ENCODE assay signal across 10 cellular contexts in the genomic region with DNA sequence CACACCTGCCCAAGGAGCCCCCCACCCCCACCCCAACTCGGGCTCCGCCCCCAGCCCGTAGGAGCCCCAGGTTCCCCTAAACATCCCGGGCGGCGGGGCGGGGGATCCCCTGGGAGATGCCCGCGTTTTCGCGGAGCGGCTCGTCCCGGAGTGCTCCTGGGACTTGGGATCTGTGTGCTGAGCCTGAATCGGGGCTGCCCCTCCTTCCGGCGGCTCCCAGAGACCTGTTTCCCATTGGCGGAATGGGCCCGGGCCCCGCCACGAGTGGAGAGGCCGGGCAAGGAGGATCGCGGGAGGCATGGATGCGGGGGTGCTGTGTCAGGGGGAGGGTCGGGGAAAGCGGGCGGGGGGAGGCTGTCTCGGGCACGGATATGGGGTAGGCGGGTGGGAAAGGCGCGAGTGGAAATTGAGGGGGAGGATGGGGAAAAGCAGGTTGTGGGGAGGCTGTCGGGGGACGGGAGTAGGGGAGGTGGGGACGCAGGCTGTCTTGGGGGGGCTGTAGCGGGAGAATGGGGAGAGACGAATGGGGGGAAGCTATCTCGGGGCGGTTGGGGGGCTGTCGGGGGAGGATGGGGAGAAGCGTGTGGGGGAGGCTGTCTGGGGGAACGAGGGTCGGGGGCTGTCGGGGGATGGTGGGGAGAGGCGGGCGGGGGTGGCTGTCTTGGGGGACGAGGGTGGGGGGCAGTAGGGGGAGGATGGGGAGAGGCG. TPM values are rescaled to one million over a fixed set of nuclear protein-coding genes. Genes with fewer than 3 reads are reported as not detected.
DNase-seq lines count a peak whose midpoint lies in the region; ATAC-seq and TF ChIP-seq lines count a peak whose summit lies in the region.
"Had no signal": no experiment of that assay in that cellular context is flagged by ENCODE, and none has a peak within 500 bp of the region (broad histone marks: within the 10 kb centered on the region; RNA-seq: fewer than 3 reads in every experiment).

No MANE protein-coding gene starts in this region.

- H3K9me3 Mint-ChIP-seq in activated T-helper 1 cell treated with anti-CD3 and anti-CD28 coated beads, Interleukin-12 subunit alpha, Interleukin-12 subunit beta, Interleukin-2, Interleukin-4 antibody, amounts not matched to agents 30 ng/mL and 10 ng/mL and 1 ng/mL, durations not matched to agents 14 hours and 24 hours and 36 hours, result no peaks in the 10 kb centered on the region

- no peaks in the 10 kb centered on the region for H3K27me3 Mint-ChIP-seq in activated T-helper 1 cell treated with anti-CD3 and anti-CD28 coated beads, Interleukin-12 subunit alpha, Interleukin-12 subunit beta, Interleukin-2, Interleukin-4 antibody, amounts not matched to agents 30 ng/mL and 10 ng/mL and 1 ng/mL, durations not matched to agents 14 hours and 24 hours and 36 hours (ENCODE audit: insufficient read depth)

- H3K27ac ChIP-seq in transverse colon, result peak overlapping the region in 1 of 4 donors; percentile 22

- no peak for ATAC-seq in GM21717 (IDR thresholded peaks at IDR 0.05; ENCODE audit: unreplicated experiment)

- intact Hi-C loops in activated T-helper 1 cell treated with anti-CD3 and anti-CD28 coated beads, Interleukin-12 subunit alpha, Interleukin-12 subunit beta, Interleukin-2, Interleukin-4 antibody, amounts not matched to agents 30 ng/mL and 10 ng/mL and 1 ng/mL, durations not matched to agents 14 hours and 24 hours and 36 hours (cut with micrococcal nuclease), result loop anchor here (1.0 kb wide), 1 partner anchor 71 kb away; the partner anchor contains the start of gene BRI3
- intact Hi-C loops in transverse colon (cut with DNase I; ENCODE audit: low total_unique reads), result no loop called here

- H3K4me3 ChIP-seq in iPS-18c (ENCODE audit: insufficient read depth, low read depth, low read length) (peak overlapping the region; percentile 43; the same call in 1 of the 2 replicates), transverse colon (peak overlapping the region in 3 of 4 donors; percentile 29 to 49 (median 32))

- peaks cover 7% of the 10 kb centered on the region for H3K36me3 Mint-ChIP-seq in activated T-helper 1 cell treated with anti-CD3 and anti-CD28 coated beads, Interleukin-12 subunit alpha, Interleukin-12 subunit beta, Interleukin-2, Interleukin-4 antibody, amounts not matched to agents 30 ng/mL and 10 ng/mL and 1 ng/mL, durations not matched to agents 14 hours and 24 hours and 36 hours (ENCODE audit: low read depth)

- in situ Hi-C loops in transverse colon (cut with MboI; ENCODE audit: low pct_ligation_motif_present in 1 of 4, low pct_unique_long_range_greater_than_20kb in 1 of 4, low sequenced_read_pairs in 3 of 4), result no loop called here

- WGBS in transverse colon (ENCODE audit: low coverage in 1 of 2), 2 donors, result 0% methylated on average over 1 of the region's 49 CpGs; no CpG with 5 or more reads in 1 of the 2 donors

- DNase-seq in activated effector memory CD4-positive, alpha-beta T cell treated with anti-CD3 and anti-CD28 coated beads, Interleukin-2, amount 50 U/mL, for 16 hours, result peak; percentile 55
- no peak for DNase-seq in activated effector memory CD4-positive, alpha-beta T cell treated with Interleukin-2 at 50 U/mL for 16 hours
- no peak for DNase-seq in activated T-helper 1 cell treated with anti-CD3 and anti-CD28 coated beads, Interleukin-12 subunit alpha, Interleukin-12 subunit beta, Interleukin-2, Interleukin-4 antibody, amounts not matched to agents 30 ng/mL and 10 ng/mL and 1 ng/mL, durations not matched to agents 14 hours and 24 hours and 36 hours (ENCODE audit: low spot score)
- DNase-seq in transverse colon (peak; percentile 24), GM19238 (ENCODE audit: insufficient read length, low spot score) (no peak)
- DNase-seq in activated CD8-positive, alpha-beta memory T cell treated with anti-CD3 and anti-CD28 coated beads for 24 hours, result no peak

- no peak for TF ChIP-seq CTCF in transverse colon (IDR thresholded peaks at IDR 0.05)

- peaks cover 0 to 10% (median 10%) of the 10 kb centered on the region in 4 donors for H3K4me1 ChIP-seq in transverse colon

- peak overlapping the region; percentile 22 for H3K4me3 Mint-ChIP-seq in activated T-helper 1 cell treated with anti-CD3 and anti-CD28 coated beads, Interleukin-12 subunit alpha, Interleukin-12 subunit beta, Interleukin-2, Interleukin-4 antibody, amounts not matched to agents 30 ng/mL and 10 ng/mL and 1 ng/mL, durations not matched to agents 14 hours and 24 hours and 36 hours

- peaks cover 15% of the 10 kb centered on the region for H3K27me3 ChIP-seq in transverse colon

- no peaks in the 10 kb centered on the region for H3K4me1 Mint-ChIP-seq in activated T-helper 1 cell treated with anti-CD3 and anti-CD28 coated beads, Interleukin-12 subunit alpha, Interleukin-12 subunit beta, Interleukin-2, Interleukin-4 antibody, amounts not matched to agents 30 ng/mL and 10 ng/mL and 1 ng/mL, durations not matched to agents 14 hours and 24 hours and 36 hours (ENCODE audit: low read depth)

- no peak overlapping the region for H3K27ac Mint-ChIP-seq in activated T-helper 1 cell treated with anti-CD3 and anti-CD28 coated beads, Interleukin-12 subunit alpha, Interleukin-12 subunit beta, Interleukin-2, Interleukin-4 antibody, amounts not matched to agents 30 ng/mL and 10 ng/mL and 1 ng/mL, durations not matched to agents 14 hours and 24 hours and 36 hours

- no peak for TF ChIP-seq POLR2A in transverse colon (IDR thresholded peaks at IDR 0.05)

- peaks cover 0 to 4% (median 2%) of the 10 kb centered on the region in 4 donors for H3K36me3 ChIP-seq in transverse colon

- no peak for TF ChIP-seq EP300 in transverse colon (IDR thresholded peaks at IDR 0.05; ENCODE audit: low read depth)

- H3K9me3 ChIP-seq in iPS-18c (ENCODE audit: control insufficient read depth, insufficient read depth, low read length), result no peaks in the 10 kb centered on the region
- H3K9me3 ChIP-seq in transverse colon, result no peaks in the 10 kb centered on the region

RNA-seq across cellular contexts. Expression of gene BHLHA15, which starts 0.6 kb away (rescaled TPM):
- total RNA-seq in activated T-helper 1 cell treated with anti-CD3 and anti-CD28 coated beads, Interleukin-12 subunit alpha, Interleukin-12 subunit beta, Interleukin-2, Interleukin-4 antibody, amounts not matched to agents 30 ng/mL and 10 ng/mL and 1 ng/mL, durations not matched to agents 14 hours and 24 hours and 36 hours, result 0.57 and 0.73 TPM in 2 replicates
- total RNA-seq in transverse colon, result 1 to 10 TPM in 2 of 4 donors, not detected in 2; 2.0 to 7.3 TPM
- total RNA-seq: HT1080, mononuclear cell had no signal

RNA-seq across cellular contexts. Expression of gene TECPR1, which starts 41.4 kb away (rescaled TPM):
- total RNA-seq in activated T-helper 1 cell treated with anti-CD3 and anti-CD28 coated beads, Interleukin-12 subunit alpha, Interleukin-12 subunit beta, Interleukin-2, Interleukin-4 antibody, amounts not matched to agents 30 ng/mL and 10 ng/mL and 1 ng/mL, durations not matched to agents 14 hours and 24 hours and 36 hours, result 49.1 and 53.6 TPM in 2 replicates
- 10 to 100 TPM; 23.1 to 43.0 (median 28.8) TPM for total RNA-seq in transverse colon

Comparison
In these comparisons a context has a peak if more than half of its experiments do, and no peak if none do; other contexts are left out.
1. DNase-seq: peak in activated effector memory CD4-positive, alpha-beta T cell treated with anti-CD3 and anti-CD28 coated beads, Interleukin-2, amount 50 U/mL, for 16 hours (single experiment) and transverse colon (single experiment); none in activated effector memory CD4-positive, alpha-beta T cell treated with Interleukin-2 at 50 U/mL for 16 hours (single experiment), activated T-helper 1 cell treated with anti-CD3 and anti-CD28 coated beads, Interleukin-12 subunit alpha, Interleukin-12 subunit beta, Interleukin-2, Interleukin-4 antibody, amounts not matched to agents 30 ng/mL and 10 ng/mL and 1 ng/mL, durations not matched to agents 14 hours and 24 hours and 36 hours (single experiment), activated CD8-positive, alpha-beta memory T cell treated with anti-CD3 and anti-CD28 coated beads for 24 hours (single experiment) and GM19238 (single experiment).